ENCODE assay signal across 16 cellular contexts in genomic region chr2:192151848-192152247, GRCh38. TPM values are rescaled to one million over a fixed set of nuclear protein-coding genes. Genes with fewer than 3 reads are reported as not detected.
A peak's percentile ranks its signal among the peaks of the same experiment; 100 is the strongest.
DNase-seq lines count a peak whose midpoint lies in the region; ATAC-seq, FAIRE-seq and TF ChIP-seq lines count a peak whose summit lies in the region.
"Had no signal": no experiment of that assay in that cellular context is flagged by ENCODE, and none has a peak within 500 bp of the region (broad histone marks: within the 10 kb centered on the region; RNA-seq: fewer than 3 reads in every experiment).

No MANE protein-coding gene starts in this region.

- H3K9ac ChIP-seq in mammary epithelial cell (ENCODE audit: insufficient read depth, low read length) (no peak overlapping the region), GM12878 (ENCODE audit: control insufficient read depth, insufficient read depth, low read length) (no peak overlapping the region)

- no peak for TF ChIP-seq EP300 in GM12878 (IDR thresholded peaks at IDR 0.05; ENCODE audit: borderline replicate concordance in 1 of 2, control insufficient read depth in 1 of 2, low read depth in 2 of 2, low read length in 2 of 2)

- BruUV-seq in mammary epithelial cell (replicated peaks; lab: Mats Ljungman, UMichigan) (no TSS peak), GM12878 (replicated peaks; lab: Mats Ljungman, UMichigan) (no TSS peak)

- H3K4me1 ChIP-seq in mammary epithelial cell (ENCODE audit: insufficient read depth, low read length) (peaks cover under 1% of the 10 kb centered on the region), breast epithelium (no peaks in the 10 kb centered on the region), GM12878 (ENCODE audit: control insufficient read depth, insufficient read depth, low read length) (no peaks in the 10 kb centered on the region), esophagus squamous epithelium (peaks cover 0 to 12% (median 4%) of the 10 kb centered on the region in 3 donors)
- H3K4me1 ChIP-seq: body of pancreas had no signal

- DNase-seq in mammary epithelial cell = peak; percentile 22
- no peak for DNase-seq in breast epithelium (ENCODE audit: low spot score in 2 of 2)
- peak; percentile 36 to 82 for DNase-seq in NCI-H187 (lab: John Stamatoyannopoulos, UW)
- no peak for DNase-seq in GM12878 (ENCODE audit: low read depth, low spot score)
- DNase-seq in activated T-cell treated with anti-CD3 and anti-CD28 coated beads for 4 hours = no peak
- DNase-seq in esophagus squamous epithelium (lab: John Stamatoyannopoulos, UW) = no peak
- no peak for DNase-seq in activated CD8-positive, alpha-beta memory T cell treated with anti-CD3 and anti-CD28 coated beads, Interleukin-2, amount 50 U/mL, for 48 hours
- DNase-seq: body of pancreas; H7; stimulated activated CD4-positive, alpha-beta T cell treated with anti-CD3 and anti-CD28 coated beads, Interleukin-2, amount 100 ng/mL, for 24 hours; transverse colon had no signal

- no peaks in the 10 kb centered on the region for H4K20me1 ChIP-seq in mammary epithelial cell (ENCODE audit: insufficient read depth, low read length)
- H4K20me1 ChIP-seq in GM12878 (ENCODE audit: control insufficient read depth, insufficient read depth) = no peaks in the 10 kb centered on the region

- H3K4me2 ChIP-seq in mammary epithelial cell (ENCODE audit: insufficient read depth, low read depth, low read length) = no peak overlapping the region
- H3K4me2 ChIP-seq in GM12878 (ENCODE audit: control insufficient read depth, insufficient read depth) = no peak overlapping the region

- POLR2A ChIA-PET in GM12878 (lab: Charles Lee) = no interaction called here

- H3K79me2 ChIP-seq in mammary epithelial cell (ENCODE audit: insufficient read depth, low read length) = no peaks in the 10 kb centered on the region
- no peaks in the 10 kb centered on the region for H3K79me2 ChIP-seq in GM12878 (ENCODE audit: control insufficient read depth, insufficient read depth, low read length)

- H3K4me3 ChIP-seq in mammary epithelial cell (replicated peaks in 1 of 3; ENCODE audit: insufficient read depth in 1 of 3, low read depth in 2 of 3, low read length in 3 of 3) (no peak overlapping the region), breast epithelium (no peak overlapping the region), GM12878 (no peak overlapping the region), esophagus squamous epithelium (no peak overlapping the region)
- H3K4me3 ChIP-seq: body of pancreas, transverse colon had no signal

- SMC1A ChIA-PET in GM12878 (lab: Charles Lee; ENCODE audit: uncharacterized antibody, unreplicated experiment) = interaction anchor here (1.0 to 1.2 kb wide), 2 partner anchors 24 to 245 kb away, joined by 3 read pairs; no protein-coding TSS in a partner anchor

- no peaks in the 10 kb centered on the region for H3K36me3 ChIP-seq in mammary epithelial cell (ENCODE audit: insufficient read depth, low read length)
- H3K36me3 ChIP-seq in breast epithelium = no peaks in the 10 kb centered on the region
- no peaks in the 10 kb centered on the region for H3K36me3 ChIP-seq in GM12878 (ENCODE audit: control insufficient read depth in 2 of 2, insufficient read depth in 2 of 2, low read length in 1 of 2)
- H3K36me3 ChIP-seq in esophagus squamous epithelium = no peaks in the 10 kb centered on the region
- H3K36me3 ChIP-seq: transverse colon had no signal

- intact Hi-C loops in mammary epithelial cell (cut with micrococcal nuclease) (no loop called here), breast epithelium (cut with DNase I; ENCODE audit: low total_unique reads) (no loop called here), GM12878 (cut with micrococcal nuclease; ENCODE audit: unreplicated experiment) (no loop called here), esophagus squamous epithelium (cut with DNase I) (no loop called here)

- H2AFZ ChIP-seq in mammary epithelial cell (ENCODE audit: low read depth, low read length) (no peak overlapping the region), GM12878 (ENCODE audit: control insufficient read depth, low read depth, low read length) (no peak overlapping the region)

- dilution Hi-C loops in mammary epithelial cell (cut with HindIII; ENCODE audit: low sequenced_read_pairs) = no loop called here

- no peak for TF ChIP-seq RAD21 in GM12878 (IDR thresholded peaks at IDR 0.05; ENCODE audit: insufficient read depth, low read depth, low read length)

- no peaks in the 10 kb centered on the region for H3K27me3 ChIP-seq in mammary epithelial cell (ENCODE audit: insufficient read depth, low read length)
- H3K27me3 ChIP-seq in breast epithelium = no peaks in the 10 kb centered on the region
- no peaks in the 10 kb centered on the region; a peak in 1 of 4 replicates for H3K27me3 ChIP-seq in GM12878 (replicated peaks in 1 of 2; ENCODE audit: control insufficient read depth in 2 of 2, insufficient read depth in 2 of 2, low read length in 1 of 2)
- H3K27me3 ChIP-seq in esophagus squamous epithelium = no peaks in the 10 kb centered on the region
- H3K27me3 ChIP-seq: body of pancreas, transverse colon had no signal

- in situ Hi-C loops in mammary epithelial cell (cut with MboI; ENCODE audit: low sequenced_read_pairs in 2 of 2) (loop anchor here in 1 of 2 donors (10.0 kb wide), 1 partner anchor 597 kb away; no protein-coding TSS in a partner anchor), GM12878 (cut with MboI) (no loop called here)

- ATAC-seq in GM12878 (peak; percentile 77), HG03521 (IDR thresholded peaks at IDR 0.05; ENCODE audit: unreplicated experiment) (no peak)
- ATAC-seq: body of pancreas, Right ventricle myocardium inferior had no signal

- no peak for FAIRE-seq in GM12878 (lab: Jason Lieb, UNC)
- FAIRE-seq: GM12892 had no signal

- no peak for TF ChIP-seq CTCF in mammary epithelial cell (conservative IDR thresholded peaks at IDR 0.05 in 1 of 2, IDR thresholded peaks at IDR 0.05 in 1 of 2; ENCODE audit: extremely low read depth in 1 of 2, insufficient read depth in 1 of 2, low read depth in 1 of 2, low read length in 2 of 2)
- TF ChIP-seq CTCF in breast epithelium (IDR thresholded peaks at IDR 0.05) = no peak
- no peak for TF ChIP-seq CTCF in GM12878 (IDR thresholded peaks at IDR 0.05 in 2 of 3, conservative IDR thresholded peaks at IDR 0.05 in 1 of 3; ENCODE audit: control insufficient read depth in 2 of 3, extremely low read depth in 1 of 3, insufficient read depth in 1 of 3, low read depth in 3 of 3, low read length in 3 of 3)
- TF ChIP-seq CTCF in esophagus squamous epithelium (IDR thresholded peaks at IDR 0.05) = no peak

- H3K27ac ChIP-seq in mammary epithelial cell (ENCODE audit: insufficient read depth, low read depth, low read length) (no peak overlapping the region), breast epithelium (no peak overlapping the region), GM12878 (ENCODE audit: control insufficient read depth, insufficient read depth) (no peak overlapping the region), esophagus squamous epithelium (no peak overlapping the region)
- H3K27ac ChIP-seq: body of pancreas, transverse colon had no signal

- no peak for TF ChIP-seq POLR2A in breast epithelium (IDR thresholded peaks at IDR 0.05)
- no peak for TF ChIP-seq POLR2A in GM12878 (IDR thresholded peaks at IDR 0.05; ENCODE audit: low read depth, low read length)
- no peak for TF ChIP-seq POLR2A in esophagus squamous epithelium (IDR thresholded peaks at IDR 0.05)

- WGBS in mammary epithelial cell (ENCODE audit: low coverage, missing lambda C conversion rate) = 0% methylated on average over 1 of the region's 1 CpG
- 0% methylated on average over 1 of the region's 1 CpG for WGBS in GM12878 (ENCODE audit: insufficient coverage, insufficient replicate concordance, low lambda C conversion rate, missing lambda C conversion rate)
- WGBS in esophagus squamous epithelium, 2 donors = 20 to 28% methylated on average over 1 of the region's 1 CpG

- CTCF ChIA-PET in mammary epithelial cell (lab: Charles Lee; ENCODE audit: low non-redundant PET) (no interaction called here), GM12878 (lab: Yijun Ruan, JAX) (interaction anchor here (1.0 to 3.3 kb wide), 3 partner anchors 9 to 281 kb away, joined by 4 to 12 read pairs (median 4); no protein-coding TSS in a partner anchor)

- H3K9me3 ChIP-seq in mammary epithelial cell (replicated peaks; ENCODE audit: insufficient read depth, low read length) (no peaks in the 10 kb centered on the region), breast epithelium (no peaks in the 10 kb centered on the region), GM12878 (replicated peaks; ENCODE audit: control insufficient read depth, insufficient read depth, low read length) (no peaks in the 10 kb centered on the region), esophagus squamous epithelium (no peaks in the 10 kb centered on the region)
- H3K9me3 ChIP-seq: body of pancreas, transverse colon had no signal

- RAD21 ChIA-PET in GM12878 (lab: Charles Lee; ENCODE audit: unreplicated experiment) = no interaction called here

RNA-seq across cellular contexts. Expression of gene TMEFF2, which starts 42.9 kb away (rescaled TPM):
- total RNA-seq in mammary epithelial cell (not detected), breast epithelium (under 1 TPM in 1 of 3 donors, not detected in 2; 0.32 TPM), GM12878 (2014; rRNA removed) (not detected in 2 replicates), GM12878 (2014; rRNA removed; fragmentation: Illumina TruSeq; extraction: Trizol) (not detected in 2 replicates), GM12878 (2021) (not detected in 2 replicates), esophagus squamous epithelium (1 to 10 TPM in 1 of 4 donors, not detected in 3; 1.5 TPM)
- polyA plus RNA-seq in mammary epithelial cell (not detected), GM12878 (2011; rRNA removed) (not detected in 2 replicates), GM12878 (2014; fragmentation: Illumina TruSeq; extraction: Trizol) (not detected in 2 replicates), GM12878 (2014; fragmentation: Nextera tagmentation; extraction: Ambion mirVana) (not detected), GM12878 (2014; rRNA removed) (not detected in 2 replicates), GM12878 (2016; fragmentation: Nextera tagmentation; extraction: Ambion mirVana) (not detected)
- polyA minus RNA-seq in mammary epithelial cell = not detected
- not detected in 2 replicates for total RNA-seq in GM12878 (2013; cell fraction: nucleolus; rRNA removed)
- not detected for polyA plus RNA-seq in GM12878 (2011; ENCODE audit: low read depth)
- polyA plus RNA-seq in GM12878 (2011; cell fraction: cytosol; rRNA removed) = not detected in 2 replicates
- not detected in 2 replicates for polyA plus RNA-seq in GM12878 (2011; cell fraction: nucleus; rRNA removed)
- polyA plus RNA-seq in GM12878 (2012) = not detected in 2 replicates
- not detected in 2 replicates for polyA minus RNA-seq in GM12878 (2011; rRNA and poly(A)+ RNA removed)
- polyA minus RNA-seq in GM12878 (2011; cell fraction: cytosol; rRNA and poly(A)+ RNA removed) = not detected in 2 replicates
- polyA minus RNA-seq in GM12878 (2011; cell fraction: nucleus; rRNA and poly(A)+ RNA removed) = not detected in 2 replicates
- total RNA-seq: body of pancreas, glomerular endothelial cell had no signal
- polyA plus RNA-seq: IgD-negative memory B cell had no signal

Comparison
In these comparisons a context has a peak if more than half of its experiments do, and no peak if none do; other contexts are left out.
1. DNase-seq: peak in mammary epithelial cell (single experiment) and NCI-H187 (2 of 2); none in breast epithelium (0 of 2), GM12878 (single experiment), activated T-cell treated with anti-CD3 and anti-CD28 coated beads for 4 hours (single experiment), esophagus squamous epithelium (single experiment) and activated CD8-positive, alpha-beta memory T cell treated with anti-CD3 and anti-CD28 coated beads, Interleukin-2, amount 50 U/mL, for 48 hours (single experiment).